Comparison of ENCODE assay signal across 8 cellular contexts in the genomic region with DNA sequence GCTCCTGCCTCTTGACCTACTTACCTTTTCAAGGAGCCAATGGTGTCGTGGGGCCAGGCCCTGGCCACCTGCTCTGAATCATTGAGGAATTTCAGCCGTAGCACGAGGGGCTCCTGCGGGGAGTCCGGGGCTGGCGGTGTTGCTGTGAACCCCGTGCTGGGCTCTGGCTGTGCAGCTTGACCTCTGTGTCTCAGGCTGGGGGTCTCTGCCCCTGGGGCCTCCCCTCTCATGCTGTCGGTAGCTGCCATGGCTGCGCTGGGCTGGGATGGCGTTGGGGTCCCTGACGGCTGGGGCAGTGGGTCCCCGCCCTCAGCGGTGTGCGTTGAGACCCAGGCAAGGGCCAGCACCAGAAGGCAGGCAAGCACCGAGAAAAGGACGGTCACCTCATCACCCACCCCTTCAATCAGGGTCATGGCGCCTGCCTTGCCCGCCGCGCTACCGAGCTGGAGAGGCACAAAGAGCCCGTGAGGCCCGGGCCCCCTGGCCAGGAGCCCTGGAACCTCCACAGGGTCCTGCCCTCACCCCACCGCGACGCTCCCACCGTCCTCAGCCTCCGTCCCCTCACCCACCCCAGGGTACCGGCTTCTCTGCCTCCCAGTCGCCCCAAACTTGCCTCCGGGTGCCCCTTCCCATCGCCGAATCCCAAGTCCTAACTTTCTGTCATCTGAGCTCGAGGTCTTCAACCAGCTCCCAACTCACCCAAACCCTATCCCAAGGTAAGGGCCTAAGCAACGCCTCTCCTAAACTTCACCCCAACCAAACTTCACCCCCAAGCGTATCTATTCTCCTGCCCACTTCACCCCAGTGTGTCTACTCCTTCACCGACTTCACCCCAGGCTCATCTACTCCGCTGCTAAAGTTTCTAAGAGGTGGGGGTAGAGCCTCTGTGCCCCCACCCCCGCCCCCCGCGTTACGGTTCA. TPM values are rescaled to one million over a fixed set of nuclear protein-coding genes. Genes with fewer than 3 reads are reported as not detected.
DNase-seq lines count a peak whose midpoint lies in the region; TF ChIP-seq lines count a peak whose summit lies in the region.

No MANE protein-coding gene starts in this region.

- DNase-seq in GM12864 (ENCODE audit: low read depth) (no peak), SK-N-MC (ENCODE audit: low read depth, low spot score) (no peak), fibroblast of pulmonary artery (ENCODE audit: low read depth) (no peak), NCI-H510A (lab: John Stamatoyannopoulos, UW) (no peak), SK-N-DZ (ENCODE audit: low spot score) (no peak), NCI-H345 treated with DMSO at 0.1 percent for 48 hours (lab: John Stamatoyannopoulos, UW; ENCODE audit: unreplicated experiment) (no peak), NCI-H345 (lab: John Stamatoyannopoulos, UW) (no peak)

- H3K36me3 ChIP-seq in SK-N-MC (ENCODE audit: insufficient read depth, low read length) (no peaks in the 10 kb centered on the region), rectal smooth muscle tissue (ENCODE audit: control insufficient read depth, insufficient read depth, low read length) (no peaks in the 10 kb centered on the region)

- peaks cover 31% of the 10 kb centered on the region for H3K4me1 ChIP-seq in rectal smooth muscle tissue (ENCODE audit: control insufficient read depth, insufficient read depth, low read length)

- TF ChIP-seq CTCF in GM12864 (IDR thresholded peaks at IDR 0.05; ENCODE audit: low read depth, low read length, missing control alignments) = no peak
- TF ChIP-seq CTCF in fibroblast of pulmonary artery (IDR thresholded peaks at IDR 0.05; ENCODE audit: low read length, missing control alignments) = no peak

- H3K27ac ChIP-seq in SK-N-MC (peak overlapping the region; percentile 4), rectal smooth muscle tissue (ENCODE audit: low read depth, low read length) (peak overlapping the region; percentile 95)

- H3K4me3 ChIP-seq in GM12864 (ENCODE audit: low read depth, low read length) = peak overlapping the region; percentile 81
- H3K4me3 ChIP-seq in SK-N-MC = peak overlapping the region; percentile 97
- H3K4me3 ChIP-seq in fibroblast of pulmonary artery (replicated peaks; ENCODE audit: low read depth, low read length) = peak overlapping the region; percentile 74
- peak overlapping the region; percentile 76 for H3K4me3 ChIP-seq in rectal smooth muscle tissue (ENCODE audit: low read length)

- H3K27me3 ChIP-seq in rectal smooth muscle tissue (ENCODE audit: control insufficient read depth, insufficient read depth, low read length) = no peaks in the 10 kb centered on the region

- H3K9ac ChIP-seq in SK-N-MC (ENCODE audit: insufficient read length) (peak overlapping the region; percentile 97), rectal smooth muscle tissue (ENCODE audit: low read length) (no peak overlapping the region)

- no peaks in the 10 kb centered on the region for H3K9me3 ChIP-seq in SK-N-MC (ENCODE audit: low read depth, low read length)

RNA-seq across cellular contexts. Expression of a gene that starts 0.9 kb away (rescaled TPM):
- 52.2 and 58.3 TPM in 2 replicates for polyA plus RNA-seq in SK-N-DZ (2014; cell fraction: cytosol; rRNA removed)
- polyA plus RNA-seq in SK-N-DZ (2014; cell fraction: nucleus; rRNA removed) = 59.4 and 92.4 TPM in 2 replicates

RNA-seq across cellular contexts. Expression of a gene that starts 1.8 kb away (rescaled TPM):
- 55.5 and 82.6 TPM in 2 replicates for polyA plus RNA-seq in SK-N-DZ (2014; cell fraction: cytosol; rRNA removed)
- polyA plus RNA-seq in SK-N-DZ (2014; cell fraction: nucleus; rRNA removed) = 652 and 657 TPM in 2 replicates

RNA-seq across cellular contexts. Expression of a gene that starts 3.9 kb away (rescaled TPM):
- 80.0 and 92.9 TPM in 2 replicates for polyA plus RNA-seq in SK-N-DZ (2014; cell fraction: cytosol; rRNA removed)
- 195 and 220 TPM in 2 replicates for polyA plus RNA-seq in SK-N-DZ (2014; cell fraction: nucleus; rRNA removed)

RNA-seq across cellular contexts. Expression of a gene that starts 23.0 kb away (rescaled TPM):
- polyA plus RNA-seq in SK-N-DZ (2014; cell fraction: cytosol; rRNA removed) = 69.8 and 71.2 TPM in 2 replicates
- 202 and 231 TPM in 2 replicates for polyA plus RNA-seq in SK-N-DZ (2014; cell fraction: nucleus; rRNA removed)

RNA-seq across cellular contexts. Expression of a gene that starts 24.7 kb away (rescaled TPM):
- 49.6 and 52.8 TPM in 2 replicates for polyA plus RNA-seq in SK-N-DZ (2014; cell fraction: cytosol; rRNA removed)
- 29.4 and 30.2 TPM in 2 replicates for polyA plus RNA-seq in SK-N-DZ (2014; cell fraction: nucleus; rRNA removed)
